ENCODE assay signal across 9 cellular contexts in genomic region chr1:117512728-117513321, GRCh38.
DNase-seq lines count a peak whose midpoint lies in the region; ATAC-seq and TF ChIP-seq lines count a peak whose summit lies in the region.
"Had no signal": no experiment of that assay in that cellular context is flagged by ENCODE, and none has a peak within 500 bp of the region (broad histone marks: within the 10 kb centered on the region; RNA-seq: fewer than 3 reads in every experiment).

No MANE protein-coding gene starts in this region.

- H3K9me3 Mint-ChIP-seq in activated CD8-positive, alpha-beta T cell treated with anti-CD3 and anti-CD28 coated beads for 36 hours = no peaks in the 10 kb centered on the region
- H3K9me3 Mint-ChIP-seq: stimulated activated naive CD8-positive, alpha-beta T cell treated with anti-CD3 and anti-CD28 coated beads, Interleukin-15, Interleukin-2, amounts not matched to agents 100 ng/mL and 50 ng/mL, for 24 hours had no signal

- no peaks in the 10 kb centered on the region for H3K4me1 ChIP-seq in uterus

- CTCF ChIA-PET in activated CD8-positive, alpha-beta T cell treated with anti-CD3 and anti-CD28 coated beads for 36 hours (lab: Charles Lee) = interaction anchor here (0.7 to 4.5 kb wide), 17 partner anchors 9 to 383 kb away, joined by 3 to 49 read pairs (median 4); no protein-coding TSS in a partner anchor

- no peaks in the 10 kb centered on the region for H3K4me1 Mint-ChIP-seq in activated CD8-positive, alpha-beta T cell treated with anti-CD3 and anti-CD28 coated beads for 36 hours (ENCODE audit: low read depth)

- POLR2A ChIA-PET in activated CD8-positive, alpha-beta T cell treated with anti-CD3 and anti-CD28 coated beads for 36 hours (lab: Charles Lee) = interaction anchor here (0.7 kb wide), 1 partner anchor 383 kb away, joined by 3 read pairs; no protein-coding TSS in a partner anchor

- H3K36me3 Mint-ChIP-seq in activated CD8-positive, alpha-beta T cell treated with anti-CD3 and anti-CD28 coated beads for 36 hours (ENCODE audit: low read depth) = peaks cover 2% of the 10 kb centered on the region

- no peak overlapping the region for H3K27ac Mint-ChIP-seq in activated CD8-positive, alpha-beta T cell treated with anti-CD3 and anti-CD28 coated beads for 36 hours
- H3K27ac Mint-ChIP-seq: stimulated activated naive CD8-positive, alpha-beta T cell treated with anti-CD3 and anti-CD28 coated beads, Interleukin-15, Interleukin-2, amounts not matched to agents 100 ng/mL and 50 ng/mL, for 24 hours had no signal

- TF ChIP-seq POLR2A in uterus (IDR thresholded peaks at IDR 0.05) = no peak

- H3K4me3 ChIP-seq in HL-60 (replicated peaks; ENCODE audit: insufficient read depth, low read length) (no peak overlapping the region), uterus (no peak overlapping the region)

- no peaks in the 10 kb centered on the region for H3K27me3 Mint-ChIP-seq in activated CD8-positive, alpha-beta T cell treated with anti-CD3 and anti-CD28 coated beads for 36 hours
- H3K27me3 Mint-ChIP-seq: stimulated activated naive CD8-positive, alpha-beta T cell treated with anti-CD3 and anti-CD28 coated beads, Interleukin-15, Interleukin-2, amounts not matched to agents 100 ng/mL and 50 ng/mL, for 24 hours had no signal

- H3K9me3 ChIP-seq in uterus = no peaks in the 10 kb centered on the region

- H3K27me3 ChIP-seq in HL-60 (ENCODE audit: insufficient read depth, poor library complexity, severe bottlenecking) (no peaks in the 10 kb centered on the region), uterus (no peaks in the 10 kb centered on the region)

- no peaks in the 10 kb centered on the region for H3K36me3 ChIP-seq in uterus

- no peak for DNase-seq in HL-60 (ENCODE audit: low read depth in 1 of 2, low spot score in 1 of 2)
- DNase-seq in activated CD8-positive, alpha-beta T cell treated with anti-CD3 and anti-CD28 coated beads for 36 hours = no peak
- DNase-seq in iris pigment epithelial cell (ENCODE audit: low read depth) = peak; percentile 23
- no peak for DNase-seq in uterus
- no peak for DNase-seq in stimulated activated CD4-positive, alpha-beta T cell treated with anti-CD3 and anti-CD28 coated beads, Interleukin-12 subunit alpha, Interleukin-12 subunit beta, amount 100 ng/mL, for 4 hours
- DNase-seq in activated effector memory CD4-positive, alpha-beta T cell treated with Interleukin-2 at 50 U/mL for 16 hours = no peak

- no peak overlapping the region for H3K4me3 Mint-ChIP-seq in activated CD8-positive, alpha-beta T cell treated with anti-CD3 and anti-CD28 coated beads for 36 hours
- H3K4me3 Mint-ChIP-seq: stimulated activated naive CD8-positive, alpha-beta T cell treated with anti-CD3 and anti-CD28 coated beads, Interleukin-15, Interleukin-2, amounts not matched to agents 100 ng/mL and 50 ng/mL, for 24 hours had no signal

- TF ChIP-seq CTCF in C4-2B (conservative IDR thresholded peaks at IDR 0.05) (peak; percentile 80), HL-60 (IDR thresholded peaks at IDR 0.05; ENCODE audit: insufficient read depth, low read length) (peak; percentile 58), uterus (IDR thresholded peaks at IDR 0.05) (peak; percentile 44 to 52 (median 52))
- peak; percentile 65 for TF ChIP-seq CTCF in activated CD8-positive, alpha-beta T cell treated with anti-CD3 and anti-CD28 coated beads for 36 hours (IDR thresholded peaks at IDR 0.05)

- H3K27ac ChIP-seq in C4-2B (no peak overlapping the region), HL-60 (replicated peaks) (no peak overlapping the region), uterus (no peak overlapping the region)

- no peak for ATAC-seq in activated CD8-positive, alpha-beta T cell treated with anti-CD3 and anti-CD28 coated beads for 36 hours
- no peak for ATAC-seq in HG03097 (IDR thresholded peaks at IDR 0.05; ENCODE audit: low FRiP score, unreplicated experiment)

- intact Hi-C loops in activated CD8-positive, alpha-beta T cell treated with anti-CD3 and anti-CD28 coated beads for 36 hours (cut with micrococcal nuclease) = loop anchor here (1.0 kb wide), 1 partner anchor 245 kb away; no protein-coding TSS in a partner anchor
- intact Hi-C loops in uterus (cut with DNase I; ENCODE audit: low total_unique reads) = no loop called here
